Comparison of ENCODE assay signal across 16 cellular contexts in genomic region chr4:56768301-56768700, GRCh38. TPM values are rescaled to one million over a fixed set of nuclear protein-coding genes. Genes with fewer than 3 reads are reported as not detected.
"Had no signal": no experiment of that assay in that cellular context is flagged by ENCODE, and none has a peak within 500 bp of the region (broad histone marks: within the 10 kb centered on the region; RNA-seq: fewer than 3 reads in every experiment).

No MANE protein-coding gene starts in this region.

- H3K4me1 ChIP-seq: ascending aorta had no signal

- H3K27ac ChIP-seq: ascending aorta, cardiac muscle cell, upper lobe of left lung had no signal

- H3K4me1 Mint-ChIP-seq: natural killer cell had no signal

- H3K4me3 Mint-ChIP-seq: activated naive CD8-positive, alpha-beta T cell treated with anti-CD3 and anti-CD28 coated beads, Interleukin-2, amount 10 ng/mL, durations not matched to agents 7 days and 5 days; natural killer cell; T-helper 1 cell treated with Interleukin-12 subunit alpha and Interleukin-12 subunit beta and Interleukin-4 antibody, amounts not matched to agents 30 μg/mL and 1 μg/mL, for 36 hours had no signal

- H3K27me3 Mint-ChIP-seq: activated naive CD8-positive, alpha-beta T cell treated with anti-CD3 and anti-CD28 coated beads, Interleukin-2, amount 10 ng/mL, durations not matched to agents 7 days and 5 days; progenitor cell of endocrine pancreas had no signal

- H3K36me3 Mint-ChIP-seq: activated naive CD8-positive, alpha-beta T cell treated with anti-CD3 and anti-CD28 coated beads, Interleukin-2, amount 10 ng/mL, durations not matched to agents 7 days and 5 days; natural killer cell had no signal

- H3K9me3 ChIP-seq: ascending aorta, upper lobe of left lung had no signal

- ATAC-seq: left cardiac atrium, natural killer cell, right cardiac atrium, SK-N-SH treated with all-trans-retinoic acid at 6 μM for 48 hours had no signal

- H3K4me3 ChIP-seq: ascending aorta, cardiac muscle cell, smooth muscle cell, upper lobe of left lung had no signal

- H3K27ac Mint-ChIP-seq: activated naive CD8-positive, alpha-beta T cell treated with anti-CD3 and anti-CD28 coated beads, Interleukin-2, amount 10 ng/mL, durations not matched to agents 7 days and 5 days; natural killer cell; progenitor cell of endocrine pancreas; T-helper 1 cell treated with Interleukin-12 subunit alpha and Interleukin-12 subunit beta and Interleukin-4 antibody, amounts not matched to agents 30 μg/mL and 1 μg/mL, for 36 hours had no signal

- H3K36me3 ChIP-seq: ascending aorta, cardiac muscle cell, upper lobe of left lung had no signal

- H3K4me2 ChIP-seq: smooth muscle cell had no signal

- DNase-seq: activated CD4-positive, alpha-beta T cell treated with anti-CD3 and anti-CD28 coated beads, Interleukin-2, amount 50 U/mL, for 4 hours; activated gamma-delta T cell treated with Interleukin-2 at 50 U/mL for 16 hours; activated naive CD8-positive, alpha-beta T cell treated with anti-CD3 and anti-CD28 coated beads, Interleukin-2, amount 10 ng/mL, durations not matched to agents 7 days and 5 days; effector CD4-positive, alpha-beta T cell; left cardiac atrium; mammary epithelial cell; natural killer cell; occipital lobe; right cardiac atrium had no signal

- H3K27me3 ChIP-seq: ascending aorta, cardiac muscle cell, upper lobe of left lung had no signal

- H3K9me3 Mint-ChIP-seq: activated naive CD8-positive, alpha-beta T cell treated with anti-CD3 and anti-CD28 coated beads, Interleukin-2, amount 10 ng/mL, durations not matched to agents 7 days and 5 days; natural killer cell; T-helper 1 cell treated with Interleukin-12 subunit alpha and Interleukin-12 subunit beta and Interleukin-4 antibody, amounts not matched to agents 30 μg/mL and 1 μg/mL, for 36 hours had no signal

RNA-seq across cellular contexts. Expression of gene SPINK2, which starts 53.2 kb away (rescaled TPM):
- total RNA-seq: ascending aorta, cardiac muscle cell, mammary epithelial cell, occipital lobe, progenitor cell of endocrine pancreas, smooth muscle cell, upper lobe of left lung had no signal
- polyA plus RNA-seq: cardiac muscle cell, mammary epithelial cell, smooth muscle cell had no signal
